1 cellular context compared by ENCODE assay signal in genomic region chr19:38191747-38192146, GRCh38.
TF ChIP-seq lines count a peak whose summit lies in the region.

No MANE protein-coding gene starts in this region.

TF ChIP-seq in HEK293, 187 proteins besides CTCF, POLR2A, EP300 and RAD21 (continued from another document):
- TF ChIP-seq PBX3 (CRISPR knock-in tag; IDR thresholded peaks at IDR 0.05): no peak
- no peak for TF ChIP-seq ZNF660 (tag by site-specific recombination; IDR thresholded peaks at IDR 0.05)
- TF ChIP-seq ZNF521 (tag by site-specific recombination; IDR thresholded peaks at IDR 0.05): no peak
- TF ChIP-seq FEZF1 (tag by site-specific recombination; IDR thresholded peaks at IDR 0.05): no peak
